10 cellular contexts compared by ENCODE assay signal in genomic region chr1:111813440-111814304, GRCh38. TPM values are rescaled to one million over a fixed set of nuclear protein-coding genes. Genes with fewer than 3 reads are reported as not detected.
DNase-seq lines count a peak whose midpoint lies in the region; ATAC-seq and TF ChIP-seq lines count a peak whose summit lies in the region.
"Had no signal": no experiment of that assay in that cellular context is flagged by ENCODE, and none has a peak within 500 bp of the region (broad histone marks: within the 10 kb centered on the region; RNA-seq: fewer than 3 reads in every experiment).

No MANE protein-coding gene starts in this region.

- POLR2A ChIA-PET in AG04449 (lab: Yijun Ruan, JAX) = no interaction called here

- TF ChIP-seq CTCF in AG04449 (IDR thresholded peaks at IDR 0.05; ENCODE audit: insufficient read depth, low read length, missing control alignments) = peak; percentile 1
- peak; percentile 45 for TF ChIP-seq CTCF in DND-41 (IDR thresholded peaks at IDR 0.05; ENCODE audit: borderline replicate concordance, extremely low read depth, low read length, poor library complexity, severe bottlenecking)
- peak; percentile 39 for TF ChIP-seq CTCF in NB4 (IDR thresholded peaks at IDR 0.05; ENCODE audit: low read depth, low read length)

- no peak for TF ChIP-seq POLR2A in NB4 (IDR thresholded peaks at IDR 0.05; ENCODE audit: extremely low read depth, insufficient read length)

- H3K9ac ChIP-seq in DND-41 (ENCODE audit: low read depth, low read length) = no peak overlapping the region

- H3K79me2 ChIP-seq in DND-41 (ENCODE audit: insufficient read depth, low read length) = no peaks in the 10 kb centered on the region

- H3K4me1 ChIP-seq in DND-41 (ENCODE audit: insufficient read depth, low read length) = no peaks in the 10 kb centered on the region

- H3K27ac ChIP-seq in DND-41 (ENCODE audit: low read length) = no peak overlapping the region

- H2AFZ ChIP-seq in DND-41 (ENCODE audit: low read depth, low read length) = no peak overlapping the region

- no peaks in the 10 kb centered on the region for H3K9me3 ChIP-seq in DND-41 (ENCODE audit: insufficient read depth, low read length, severe bottlenecking)

- DNase-seq in AG04449 (ENCODE audit: low read depth, low spot score) (no peak), DND-41 (peak; percentile 8), NB4 (ENCODE audit: low read depth) (peak; percentile 32), dermis blood vessel endothelial cell (peak; percentile 3), islet precursor cell (no peak), middle frontal gyrus (ENCODE audit: extremely low spot score, low spot score) (no peak)
- no peak for DNase-seq in stimulated activated CD4-positive, alpha-beta T cell treated with anti-CD3 and anti-CD28 coated beads, Interleukin-2, amount 100 ng/mL, for 48 hours
- DNase-seq: stimulated activated CD4-positive, alpha-beta T cell treated with anti-CD3 and anti-CD28 coated beads, Interleukin-12 subunit alpha, Interleukin-12 subunit beta, amount 100 ng/mL, for 4 hours; T-helper 2 cell had no signal

- H3K27me3 ChIP-seq in DND-41 (ENCODE audit: insufficient read depth, low read length, poor library complexity) = peaks cover 17% of the 10 kb centered on the region

- ATAC-seq in DND-41 (ENCODE audit: insufficient read depth, low read depth) = no peak
- no peak for ATAC-seq in SK-N-SH treated with all-trans-retinoic acid at 6 μM for 48 hours

- CTCF ChIA-PET in AG04449 (lab: Yijun Ruan, JAX) = interaction anchor here (0.9 kb wide), 1 partner anchor 10 kb away, joined by 3 read pairs; no protein-coding TSS in a partner anchor

- no peaks in the 10 kb centered on the region for H3K36me3 ChIP-seq in DND-41 (ENCODE audit: insufficient read depth, low read length)

- no peak overlapping the region for H3K4me3 ChIP-seq in AG04449 (ENCODE audit: low read depth, low read length)
- H3K4me3 ChIP-seq in DND-41 (ENCODE audit: low read depth in 1 of 2, low read length in 2 of 2) = no peak overlapping the region
- no peak overlapping the region for H3K4me3 ChIP-seq in NB4 (ENCODE audit: low read depth, low read length)

- H4K20me1 ChIP-seq in DND-41 (ENCODE audit: insufficient read depth, low read length) = no peaks in the 10 kb centered on the region

- H3K4me2 ChIP-seq in DND-41 (ENCODE audit: insufficient read depth, low read length) = no peak overlapping the region

TF ChIP-seq in SK-N-SH treated with all-trans-retinoic acid at 6 μM for 48 hours, 23 proteins besides CTCF, POLR2A, EP300 and RAD21:
- TF ChIP-seq ARNTL (CRISPR knock-in tag; IDR thresholded peaks at IDR 0.05; ENCODE audit: borderline replicate concordance, low read depth) (no peak), ESRRG (CRISPR knock-in tag; IDR thresholded peaks at IDR 0.05) (no peak), TSHZ2 (CRISPR knock-in tag; IDR thresholded peaks at IDR 0.05) (no peak), GLIS3 (CRISPR knock-in tag; IDR thresholded peaks at IDR 0.05) (no peak), CREB5 (CRISPR knock-in tag; IDR thresholded peaks at IDR 0.05; ENCODE audit: low read depth) (no peak), TOX (CRISPR knock-in tag; IDR thresholded peaks at IDR 0.05; ENCODE audit: borderline replicate concordance) (no peak), RARB (CRISPR knock-in tag; IDR thresholded peaks at IDR 0.05) (no peak), ZFP30 (CRISPR knock-in tag; IDR thresholded peaks at IDR 0.05) (no peak), OSR1 (CRISPR knock-in tag; IDR thresholded peaks at IDR 0.05) (no peak), PATZ1 (CRISPR knock-in tag; IDR thresholded peaks at IDR 0.05; ENCODE audit: borderline replicate concordance) (no peak), TCF4 (CRISPR knock-in tag; IDR thresholded peaks at IDR 0.05; ENCODE audit: borderline replicate concordance) (no peak), CSDC2 (CRISPR knock-in tag; IDR thresholded peaks at IDR 0.05) (no peak), CSRNP3 (CRISPR knock-in tag; IDR thresholded peaks at IDR 0.05) (no peak), ZC3H10 (CRISPR knock-in tag; IDR thresholded peaks at IDR 0.05) (no peak), ZNF8 (CRISPR knock-in tag; IDR thresholded peaks at IDR 0.05) (no peak)

RNA-seq across cellular contexts. Expression of gene DDX20, which starts 58.0 kb away (rescaled TPM):
- total RNA-seq in dermis blood vessel endothelial cell = 25.6 and 28.1 TPM in 2 replicates

Comparison
In these comparisons a context has a peak if more than half of its experiments do, and no peak if none do; other contexts are left out.
1. DNase-seq: peak in DND-41 (single experiment), NB4 (single experiment) and dermis blood vessel endothelial cell (single experiment); none in AG04449 (single experiment), islet precursor cell (single experiment), middle frontal gyrus (single experiment) and stimulated activated CD4-positive, alpha-beta T cell treated with anti-CD3 and anti-CD28 coated beads, Interleukin-2, amount 100 ng/mL, for 48 hours (0 of 2).
2. Peak in every context shown above with its lines, with median percentiles within 50 percentile points of each other: CTCF ChIP-seq.